Comparison of ENCODE assay signal across 8 cellular contexts in genomic region chr11:123511037-123511870, GRCh38.
DNase-seq lines count a peak whose midpoint lies in the region; ATAC-seq and TF ChIP-seq lines count a peak whose summit lies in the region.

No MANE protein-coding gene starts in this region.

- H3K4me1 Mint-ChIP-seq in activated naive CD8-positive, alpha-beta T cell treated with anti-CD3 and anti-CD28 coated beads for 36 hours: peaks cover 5% of the 10 kb centered on the region

- H3K4me1 ChIP-seq in aorta (ENCODE audit: control insufficient read depth in 1 of 2, insufficient read depth in 2 of 2, low read length in 2 of 2): no peaks in the 10 kb centered on the region

- H3K27ac ChIP-seq in aorta (ENCODE audit: low read depth in 1 of 2, low read length in 2 of 2): no peak overlapping the region

- intact Hi-C loops in Right ventricle myocardium inferior (cut with DNase I) (loop anchor here (1.0 to 2.0 kb wide), 2 partner anchors 44 to 66 kb away; no protein-coding TSS in a partner anchor), posterior vena cava (cut with DNase I) (loop anchor here (5.0 to 10.0 kb wide), 2 partner anchors 64 to 66 kb away; no protein-coding TSS in a partner anchor), aorta (cut with DNase I) (loop anchor here in 1 of 2 donors (2.0 kb wide), 1 partner anchor 68 kb away; no protein-coding TSS in a partner anchor)

- H3K36me3 Mint-ChIP-seq in activated naive CD8-positive, alpha-beta T cell treated with anti-CD3 and anti-CD28 coated beads for 36 hours: no peaks in the 10 kb centered on the region

- H3K4me3 ChIP-seq in HFF-Myc (replicated peaks; ENCODE audit: low read depth, low read length) (no peak overlapping the region), aorta (ENCODE audit: low read length in 2 of 2) (no peak overlapping the region)

- H3K9me3 ChIP-seq in aorta (ENCODE audit: control insufficient read depth, low read length): no peaks in the 10 kb centered on the region

- 15 to 17% methylated on average over 14 of the region's 14 CpGs for WGBS in aorta, 2 donors

- H3K27ac Mint-ChIP-seq in activated naive CD8-positive, alpha-beta T cell treated with anti-CD3 and anti-CD28 coated beads for 36 hours: no peak overlapping the region

- H3K4me3 Mint-ChIP-seq in activated naive CD8-positive, alpha-beta T cell treated with anti-CD3 and anti-CD28 coated beads for 36 hours: no peak overlapping the region

- no peaks in the 10 kb centered on the region for H3K36me3 ChIP-seq in aorta (ENCODE audit: control insufficient read depth in 1 of 2, insufficient read depth in 2 of 2, low read length in 1 of 2)

- H3K9me3 Mint-ChIP-seq in activated naive CD8-positive, alpha-beta T cell treated with anti-CD3 and anti-CD28 coated beads for 36 hours: no peaks in the 10 kb centered on the region

- no peaks in the 10 kb centered on the region for H3K27me3 ChIP-seq in aorta (ENCODE audit: control insufficient read depth in 1 of 2, insufficient read depth in 2 of 2, low read length in 1 of 2)

- ATAC-seq in Right ventricle myocardium inferior (peak; percentile 91), aorta (ENCODE audit: low FRiP score) (peak; percentile 89)

- peak; percentile 86 for TF ChIP-seq CTCF in HFF-Myc (IDR thresholded peaks at IDR 0.05; ENCODE audit: low read depth, low read length, missing control alignments)

- H3K27me3 Mint-ChIP-seq in activated naive CD8-positive, alpha-beta T cell treated with anti-CD3 and anti-CD28 coated beads for 36 hours: no peaks in the 10 kb centered on the region

- peak; percentile 86 for DNase-seq in GM04504 (ENCODE audit: low read depth)
- DNase-seq in HFF-Myc (ENCODE audit: extremely low read depth, low read depth): peak; percentile 82
- peak; percentile 56 for DNase-seq in NCI-H1048 (lab: John Stamatoyannopoulos, UW)
- peak; percentile 87 for DNase-seq in SKM-1 treated with dmso at 0.1 percent for 144 hours (lab: John Stamatoyannopoulos, UW; ENCODE audit: unreplicated experiment)
- DNase-seq in activated naive CD8-positive, alpha-beta T cell treated with anti-CD3 and anti-CD28 coated beads for 36 hours: peak; percentile 78
- peak; percentile 89 for DNase-seq in Right ventricle myocardium inferior (ENCODE audit: missing footprints)
- DNase-seq in posterior vena cava (ENCODE audit: low spot score): peak; percentile 91
- DNase-seq in aorta: peak; percentile 87 to 89
